ENCODE assay signal across 1 cellular context in the genomic region with DNA sequence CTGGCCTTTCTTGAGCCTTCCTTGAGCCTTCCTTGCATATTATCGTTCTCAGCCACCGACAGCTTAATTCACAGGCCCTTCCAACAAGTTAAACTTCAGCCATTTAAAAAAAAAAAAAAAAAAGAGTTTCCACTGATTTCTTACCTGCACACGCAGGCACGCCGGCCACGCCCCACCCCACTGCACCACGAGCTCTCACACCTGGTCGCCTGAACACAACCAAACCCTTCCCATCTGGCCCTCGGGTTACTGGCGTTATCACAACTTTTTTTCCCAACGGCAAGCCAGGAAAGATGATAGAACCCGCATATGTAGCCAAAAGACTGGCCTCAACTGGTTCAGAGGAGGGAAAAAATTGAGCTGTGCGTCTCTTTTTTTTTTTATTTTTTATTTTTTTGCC.
TF ChIP-seq lines count a peak whose summit lies in the region.

No MANE protein-coding gene starts in this region.

TF ChIP-seq in H1, 55 proteins besides CTCF, POLR2A, EP300 and RAD21 (continued from another document):
- TF ChIP-seq, protein P1, sequence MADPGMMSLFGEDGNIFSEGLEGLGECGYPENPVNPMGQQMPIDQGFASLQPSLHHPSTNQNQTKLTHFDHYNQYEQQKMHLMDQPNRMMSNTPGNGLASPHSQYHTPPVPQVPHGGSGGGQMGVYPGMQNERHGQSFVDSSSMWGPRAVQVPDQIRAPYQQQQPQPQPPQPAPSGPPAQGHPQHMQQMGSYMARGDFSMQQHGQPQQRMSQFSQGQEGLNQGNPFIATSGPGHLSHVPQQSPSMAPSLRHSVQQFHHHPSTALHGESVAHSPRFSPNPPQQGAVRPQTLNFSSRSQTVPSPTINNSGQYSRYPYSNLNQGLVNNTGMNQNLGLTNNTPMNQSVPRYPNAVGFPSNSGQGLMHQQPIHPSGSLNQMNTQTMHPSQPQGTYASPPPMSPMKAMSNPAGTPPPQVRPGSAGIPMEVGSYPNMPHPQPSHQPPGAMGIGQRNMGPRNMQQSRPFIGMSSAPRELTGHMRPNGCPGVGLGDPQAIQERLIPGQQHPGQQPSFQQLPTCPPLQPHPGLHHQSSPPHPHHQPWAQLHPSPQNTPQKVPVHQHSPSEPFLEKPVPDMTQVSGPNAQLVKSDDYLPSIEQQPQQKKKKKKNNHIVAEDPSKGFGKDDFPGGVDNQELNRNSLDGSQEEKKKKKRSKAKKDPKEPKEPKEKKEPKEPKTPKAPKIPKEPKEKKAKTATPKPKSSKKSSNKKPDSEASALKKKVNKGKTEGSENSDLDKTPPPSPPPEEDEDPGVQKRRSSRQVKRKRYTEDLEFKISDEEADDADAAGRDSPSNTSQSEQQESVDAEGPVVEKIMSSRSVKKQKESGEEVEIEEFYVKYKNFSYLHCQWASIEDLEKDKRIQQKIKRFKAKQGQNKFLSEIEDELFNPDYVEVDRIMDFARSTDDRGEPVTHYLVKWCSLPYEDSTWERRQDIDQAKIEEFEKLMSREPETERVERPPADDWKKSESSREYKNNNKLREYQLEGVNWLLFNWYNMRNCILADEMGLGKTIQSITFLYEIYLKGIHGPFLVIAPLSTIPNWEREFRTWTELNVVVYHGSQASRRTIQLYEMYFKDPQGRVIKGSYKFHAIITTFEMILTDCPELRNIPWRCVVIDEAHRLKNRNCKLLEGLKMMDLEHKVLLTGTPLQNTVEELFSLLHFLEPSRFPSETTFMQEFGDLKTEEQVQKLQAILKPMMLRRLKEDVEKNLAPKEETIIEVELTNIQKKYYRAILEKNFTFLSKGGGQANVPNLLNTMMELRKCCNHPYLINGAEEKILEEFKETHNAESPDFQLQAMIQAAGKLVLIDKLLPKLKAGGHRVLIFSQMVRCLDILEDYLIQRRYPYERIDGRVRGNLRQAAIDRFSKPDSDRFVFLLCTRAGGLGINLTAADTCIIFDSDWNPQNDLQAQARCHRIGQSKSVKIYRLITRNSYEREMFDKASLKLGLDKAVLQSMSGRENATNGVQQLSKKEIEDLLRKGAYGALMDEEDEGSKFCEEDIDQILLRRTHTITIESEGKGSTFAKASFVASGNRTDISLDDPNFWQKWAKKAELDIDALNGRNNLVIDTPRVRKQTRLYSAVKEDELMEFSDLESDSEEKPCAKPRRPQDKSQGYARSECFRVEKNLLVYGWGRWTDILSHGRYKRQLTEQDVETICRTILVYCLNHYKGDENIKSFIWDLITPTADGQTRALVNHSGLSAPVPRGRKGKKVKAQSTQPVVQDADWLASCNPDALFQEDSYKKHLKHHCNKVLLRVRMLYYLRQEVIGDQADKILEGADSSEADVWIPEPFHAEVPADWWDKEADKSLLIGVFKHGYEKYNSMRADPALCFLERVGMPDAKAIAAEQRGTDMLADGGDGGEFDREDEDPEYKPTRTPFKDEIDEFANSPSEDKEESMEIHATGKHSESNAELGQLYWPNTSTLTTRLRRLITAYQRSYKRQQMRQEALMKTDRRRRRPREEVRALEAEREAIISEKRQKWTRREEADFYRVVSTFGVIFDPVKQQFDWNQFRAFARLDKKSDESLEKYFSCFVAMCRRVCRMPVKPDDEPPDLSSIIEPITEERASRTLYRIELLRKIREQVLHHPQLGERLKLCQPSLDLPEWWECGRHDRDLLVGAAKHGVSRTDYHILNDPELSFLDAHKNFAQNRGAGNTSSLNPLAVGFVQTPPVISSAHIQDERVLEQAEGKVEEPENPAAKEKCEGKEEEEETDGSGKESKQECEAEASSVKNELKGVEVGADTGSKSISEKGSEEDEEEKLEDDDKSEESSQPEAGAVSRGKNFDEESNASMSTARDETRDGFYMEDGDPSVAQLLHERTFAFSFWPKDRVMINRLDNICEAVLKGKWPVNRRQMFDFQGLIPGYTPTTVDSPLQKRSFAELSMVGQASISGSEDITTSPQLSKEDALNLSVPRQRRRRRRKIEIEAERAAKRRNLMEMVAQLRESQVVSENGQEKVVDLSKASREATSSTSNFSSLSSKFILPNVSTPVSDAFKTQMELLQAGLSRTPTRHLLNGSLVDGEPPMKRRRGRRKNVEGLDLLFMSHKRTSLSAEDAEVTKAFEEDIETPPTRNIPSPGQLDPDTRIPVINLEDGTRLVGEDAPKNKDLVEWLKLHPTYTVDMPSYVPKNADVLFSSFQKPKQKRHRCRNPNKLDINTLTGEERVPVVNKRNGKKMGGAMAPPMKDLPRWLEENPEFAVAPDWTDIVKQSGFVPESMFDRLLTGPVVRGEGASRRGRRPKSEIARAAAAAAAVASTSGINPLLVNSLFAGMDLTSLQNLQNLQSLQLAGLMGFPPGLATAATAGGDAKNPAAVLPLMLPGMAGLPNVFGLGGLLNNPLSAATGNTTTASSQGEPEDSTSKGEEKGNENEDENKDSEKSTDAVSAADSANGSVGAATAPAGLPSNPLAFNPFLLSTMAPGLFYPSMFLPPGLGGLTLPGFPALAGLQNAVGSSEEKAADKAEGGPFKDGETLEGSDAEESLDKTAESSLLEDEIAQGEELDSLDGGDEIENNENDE (IDR thresholded peaks at IDR 0.05; ENCODE audit: insufficient replicate concordance, low read length): no peak
- TF ChIP-seq RNF2 (IDR thresholded peaks at IDR 0.05; ENCODE audit: borderline replicate concordance, low read depth, low read length, missing control alignments, poor library complexity, severe bottlenecking) (no peak), KDM5A (IDR thresholded peaks at IDR 0.05; ENCODE audit: low read length) (no peak), CTBP2 (IDR thresholded peaks at IDR 0.05; ENCODE audit: borderline replicate concordance, insufficient read depth, insufficient read length, low read length) (no peak), TEAD4 (IDR thresholded peaks at IDR 0.05; ENCODE audit: low read depth, low read length) (no peak), YY1 (IDR thresholded peaks at IDR 0.05; ENCODE audit: low read depth, low read length) (no peak), CHD1 (IDR thresholded peaks at IDR 0.05; ENCODE audit: low read depth, low read length) (no peak), KDM4A (IDR thresholded peaks at IDR 0.05; ENCODE audit: low read depth, low read length, severe bottlenecking) (no peak), BACH1 (IDR thresholded peaks at IDR 0.05; ENCODE audit: low read length) (no peak), SIRT6 (IDR thresholded peaks at IDR 0.05; ENCODE audit: low read length) (no peak)
- TF ChIP-seq, protein P2, sequence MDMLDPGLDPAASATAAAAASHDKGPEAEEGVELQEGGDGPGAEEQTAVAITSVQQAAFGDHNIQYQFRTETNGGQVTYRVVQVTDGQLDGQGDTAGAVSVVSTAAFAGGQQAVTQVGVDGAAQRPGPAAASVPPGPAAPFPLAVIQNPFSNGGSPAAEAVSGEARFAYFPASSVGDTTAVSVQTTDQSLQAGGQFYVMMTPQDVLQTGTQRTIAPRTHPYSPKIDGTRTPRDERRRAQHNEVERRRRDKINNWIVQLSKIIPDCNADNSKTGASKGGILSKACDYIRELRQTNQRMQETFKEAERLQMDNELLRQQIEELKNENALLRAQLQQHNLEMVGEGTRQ (IDR thresholded peaks at IDR 0.05; ENCODE audit: low read length): no peak
